10 cellular contexts compared by ENCODE assay signal in the genomic region with DNA sequence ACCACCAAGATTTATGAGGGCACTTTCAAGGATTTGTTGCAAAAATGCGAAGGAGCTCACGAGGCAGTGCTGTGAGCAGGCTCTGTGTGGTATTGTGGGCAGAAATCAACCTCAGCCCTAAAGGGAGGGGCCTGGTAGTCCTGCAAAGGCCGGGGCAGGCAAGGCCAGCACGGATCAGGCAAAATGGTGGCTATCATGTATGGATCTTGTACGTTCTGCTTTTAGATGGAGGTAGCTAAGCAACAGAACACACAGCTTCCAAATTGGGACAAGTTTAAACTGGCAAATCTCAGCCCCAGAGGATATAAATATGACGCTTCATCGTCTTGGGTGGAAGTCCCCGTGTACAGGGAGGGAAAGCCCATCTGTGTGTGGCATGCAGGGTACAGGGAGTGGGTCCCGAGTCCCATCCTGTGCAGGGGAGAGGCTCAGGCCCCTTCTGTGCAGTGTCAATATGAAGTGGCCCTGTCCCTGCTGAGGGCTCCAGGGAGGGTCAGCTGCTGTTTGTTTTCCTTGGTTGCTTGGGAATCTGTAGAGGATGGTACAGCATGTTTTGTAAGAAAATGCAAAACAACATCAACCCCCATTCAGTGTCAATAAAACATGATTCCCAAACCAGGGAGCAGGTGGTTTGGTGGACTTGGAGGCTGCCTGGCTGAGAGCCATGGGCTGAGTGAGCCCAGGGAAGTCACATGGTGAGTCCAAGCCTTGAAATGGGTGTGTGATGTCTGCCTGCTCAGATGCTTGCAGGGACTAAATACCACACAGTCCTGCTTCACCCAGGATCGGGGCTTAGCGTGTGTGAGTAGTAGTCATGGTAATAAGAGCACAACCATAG.
DNase-seq lines count a peak whose midpoint lies in the region; TF ChIP-seq lines count a peak whose summit lies in the region.
"Had no signal": no experiment of that assay in that cellular context is flagged by ENCODE, and none has a peak within 500 bp of the region (broad histone marks: within the 10 kb centered on the region; RNA-seq: fewer than 3 reads in every experiment).

No MANE protein-coding gene starts in this region.

- peaks cover 72% of the 10 kb centered on the region for H3K27me3 Mint-ChIP-seq in mesothelial cell of epicardium (ENCODE audit: low read depth)

- H3K4me1 Mint-ChIP-seq in mesothelial cell of epicardium: no peaks in the 10 kb centered on the region
- H3K4me1 Mint-ChIP-seq: stimulated activated effector memory CD8-positive, alpha-beta T cell treated with anti-CD3 and anti-CD28 coated beads, Interleukin-12 subunit alpha, Interleukin-12 subunit beta, amount 100 ng/mL, for 72 hours had no signal

- no peak overlapping the region for H3K27ac ChIP-seq in testis

- H3K4me3 ChIP-seq in testis: no peak overlapping the region

- H3K36me3 ChIP-seq in testis (ENCODE audit: low read depth, missing control alignments): no peaks in the 10 kb centered on the region

- no peaks in the 10 kb centered on the region for H3K36me3 Mint-ChIP-seq in mesothelial cell of epicardium
- H3K36me3 Mint-ChIP-seq: stimulated activated effector memory CD8-positive, alpha-beta T cell treated with anti-CD3 and anti-CD28 coated beads, Interleukin-12 subunit alpha, Interleukin-12 subunit beta, amount 100 ng/mL, for 72 hours; WTC11 had no signal

- H3K27ac Mint-ChIP-seq in mesothelial cell of epicardium: no peak overlapping the region
- H3K27ac Mint-ChIP-seq: stimulated activated effector memory CD8-positive, alpha-beta T cell treated with anti-CD3 and anti-CD28 coated beads, Interleukin-12 subunit alpha, Interleukin-12 subunit beta, amount 100 ng/mL, for 72 hours; WTC11 had no signal

- H3K4me1 ChIP-seq in testis: no peaks in the 10 kb centered on the region

- no peaks in the 10 kb centered on the region for H3K27me3 ChIP-seq in testis

- intact Hi-C loops in testis (cut with DNase I; ENCODE audit: low total_unique reads): no loop called here

- POLR2A ChIA-PET in HEK293T (lab: Yijun Ruan, JAX): interaction anchor here (1.4 kb wide), 1 partner anchor 119 kb away, joined by 3 read pairs; a partner anchor contains a TSS

- peak; percentile 61 to 88 (median 80) for DNase-seq in NCI-H1417 (lab: John Stamatoyannopoulos, UW)
- no peak for DNase-seq in NCI-H1417 treated with DMSO at 0.1 percent for 48 hours (lab: John Stamatoyannopoulos, UW)
- DNase-seq in SW480 (ENCODE audit: low spot score): peak; percentile 30
- peak in 34 of 51 donors; percentile 19 to 83 (median 58) for DNase-seq in hypothalamus (lab: John Stamatoyannopoulos, UW)
- DNase-seq in testis: peak; percentile 16
- no peak for DNase-seq in HEK293T (ENCODE audit: extremely low spot score)
- no peak for DNase-seq in mesothelial cell of epicardium (ENCODE audit: low spot score in 2 of 2, unreplicated experiment in 2 of 2)
- DNase-seq in EL: no peak

- 63 to 67% methylated on average over 11 of the region's 11 CpGs for WGBS in testis, 2 donors

- CTCF ChIA-PET in HEK293T (lab: Yijun Ruan, JAX): interaction anchor here (0.6 kb wide), 1 partner anchor 420 kb away, joined by 3 read pairs; no protein-coding TSS in a partner anchor

- H3K4me3 Mint-ChIP-seq in mesothelial cell of epicardium: no peak overlapping the region
- H3K4me3 Mint-ChIP-seq: stimulated activated effector memory CD8-positive, alpha-beta T cell treated with anti-CD3 and anti-CD28 coated beads, Interleukin-12 subunit alpha, Interleukin-12 subunit beta, amount 100 ng/mL, for 72 hours; WTC11 had no signal

- H3K9me3 ChIP-seq in testis: no peaks in the 10 kb centered on the region

- TF ChIP-seq CTCF in testis (IDR thresholded peaks at IDR 0.05): no peak
- TF ChIP-seq CTCF in mesothelial cell of epicardium (IDR thresholded peaks at IDR 0.05; ENCODE audit: unreplicated experiment): no peak

- H3K9me3 Mint-ChIP-seq in mesothelial cell of epicardium: no peaks in the 10 kb centered on the region
- H3K9me3 Mint-ChIP-seq: stimulated activated effector memory CD8-positive, alpha-beta T cell treated with anti-CD3 and anti-CD28 coated beads, Interleukin-12 subunit alpha, Interleukin-12 subunit beta, amount 100 ng/mL, for 72 hours; WTC11 had no signal

- no peak for TF ChIP-seq POLR2A in testis (IDR thresholded peaks at IDR 0.05)

TF ChIP-seq in HEK293T, 16 proteins besides CTCF, POLR2A, EP300 and RAD21:
- TF ChIP-seq, protein P1, sequence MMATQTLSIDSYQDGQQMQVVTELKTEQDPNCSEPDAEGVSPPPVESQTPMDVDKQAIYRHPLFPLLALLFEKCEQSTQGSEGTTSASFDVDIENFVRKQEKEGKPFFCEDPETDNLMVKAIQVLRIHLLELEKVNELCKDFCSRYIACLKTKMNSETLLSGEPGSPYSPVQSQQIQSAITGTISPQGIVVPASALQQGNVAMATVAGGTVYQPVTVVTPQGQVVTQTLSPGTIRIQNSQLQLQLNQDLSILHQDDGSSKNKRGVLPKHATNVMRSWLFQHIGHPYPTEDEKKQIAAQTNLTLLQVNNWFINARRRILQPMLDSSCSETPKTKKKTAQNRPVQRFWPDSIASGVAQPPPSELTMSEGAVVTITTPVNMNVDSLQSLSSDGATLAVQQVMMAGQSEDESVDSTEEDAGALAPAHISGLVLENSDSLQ (IDR thresholded peaks at IDR 0.05): no peak
- no peak for TF ChIP-seq ARNT (IDR thresholded peaks at IDR 0.05)
- no peak for TF ChIP-seq SUZ12 (IDR thresholded peaks at IDR 0.05)
- TF ChIP-seq TARDBP (IDR thresholded peaks at IDR 0.05): no peak
- no peak for TF ChIP-seq LEF1 (IDR thresholded peaks at IDR 0.05; ENCODE audit: borderline replicate concordance)
- no peak for TF ChIP-seq FOXM1 (IDR thresholded peaks at IDR 0.05; ENCODE audit: borderline replicate concordance)
- no peak for TF ChIP-seq L3MBTL2 (conservative IDR thresholded peaks at IDR 0.05)
- no peak for TF ChIP-seq BHLHE40 (IDR thresholded peaks at IDR 0.05; ENCODE audit: borderline replicate concordance)
- no peak for TF ChIP-seq ZNF384 (IDR thresholded peaks at IDR 0.05)
- TF ChIP-seq ELF4 (IDR thresholded peaks at IDR 0.05): no peak

Comparison
In these comparisons a context has a peak if more than half of its experiments do, and no peak if none do; other contexts are left out.
1. DNase-seq: peak in NCI-H1417 (3 of 3), SW480 (single experiment), hypothalamus (34 of 51) and testis (single experiment); none in NCI-H1417 treated with DMSO at 0.1 percent for 48 hours (single experiment), HEK293T (single experiment), mesothelial cell of epicardium (0 of 2) and EL (single experiment).